Comparison of ENCODE assay signal across 1 cellular context in the genomic region with DNA sequence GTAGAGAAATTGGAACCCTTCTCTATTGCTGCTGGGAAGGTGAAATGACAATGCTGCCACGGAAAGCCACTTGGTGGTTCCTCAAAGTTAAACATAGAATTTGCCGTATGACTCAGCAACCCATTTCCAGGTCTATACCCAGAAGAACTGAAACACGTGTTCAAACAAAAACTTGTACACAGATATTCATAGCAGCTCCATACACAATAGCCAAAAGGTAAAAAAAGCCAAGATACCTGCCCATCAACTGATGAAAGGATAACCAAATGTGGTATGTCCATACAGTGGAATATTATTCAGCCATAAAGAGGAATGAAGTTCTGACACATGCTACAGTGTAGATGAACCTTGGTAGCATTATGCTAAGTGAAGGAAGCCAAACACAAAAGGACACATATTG.
TF ChIP-seq lines count a peak whose summit lies in the region.

No MANE protein-coding gene starts in this region.

TF ChIP-seq in SK-N-SH, 30 proteins besides CTCF, POLR2A, EP300 and RAD21 (continued from another document):
- TF ChIP-seq, protein P1, sequence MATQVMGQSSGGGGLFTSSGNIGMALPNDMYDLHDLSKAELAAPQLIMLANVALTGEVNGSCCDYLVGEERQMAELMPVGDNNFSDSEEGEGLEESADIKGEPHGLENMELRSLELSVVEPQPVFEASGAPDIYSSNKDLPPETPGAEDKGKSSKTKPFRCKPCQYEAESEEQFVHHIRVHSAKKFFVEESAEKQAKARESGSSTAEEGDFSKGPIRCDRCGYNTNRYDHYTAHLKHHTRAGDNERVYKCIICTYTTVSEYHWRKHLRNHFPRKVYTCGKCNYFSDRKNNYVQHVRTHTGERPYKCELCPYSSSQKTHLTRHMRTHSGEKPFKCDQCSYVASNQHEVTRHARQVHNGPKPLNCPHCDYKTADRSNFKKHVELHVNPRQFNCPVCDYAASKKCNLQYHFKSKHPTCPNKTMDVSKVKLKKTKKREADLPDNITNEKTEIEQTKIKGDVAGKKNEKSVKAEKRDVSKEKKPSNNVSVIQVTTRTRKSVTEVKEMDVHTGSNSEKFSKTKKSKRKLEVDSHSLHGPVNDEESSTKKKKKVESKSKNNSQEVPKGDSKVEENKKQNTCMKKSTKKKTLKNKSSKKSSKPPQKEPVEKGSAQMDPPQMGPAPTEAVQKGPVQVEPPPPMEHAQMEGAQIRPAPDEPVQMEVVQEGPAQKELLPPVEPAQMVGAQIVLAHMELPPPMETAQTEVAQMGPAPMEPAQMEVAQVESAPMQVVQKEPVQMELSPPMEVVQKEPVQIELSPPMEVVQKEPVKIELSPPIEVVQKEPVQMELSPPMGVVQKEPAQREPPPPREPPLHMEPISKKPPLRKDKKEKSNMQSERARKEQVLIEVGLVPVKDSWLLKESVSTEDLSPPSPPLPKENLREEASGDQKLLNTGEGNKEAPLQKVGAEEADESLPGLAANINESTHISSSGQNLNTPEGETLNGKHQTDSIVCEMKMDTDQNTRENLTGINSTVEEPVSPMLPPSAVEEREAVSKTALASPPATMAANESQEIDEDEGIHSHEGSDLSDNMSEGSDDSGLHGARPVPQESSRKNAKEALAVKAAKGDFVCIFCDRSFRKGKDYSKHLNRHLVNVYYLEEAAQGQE (IDR thresholded peaks at IDR 0.05; ENCODE audit: low read depth, low read length), result no peak
- TF ChIP-seq EZH2phosphoT487 (IDR thresholded peaks at IDR 0.05; ENCODE audit: borderline replicate concordance, low read depth) (no peak), YY1 (IDR thresholded peaks at IDR 0.05; ENCODE audit: low read depth) (no peak), TEAD4 (IDR thresholded peaks at IDR 0.05; ENCODE audit: borderline replicate concordance, insufficient read depth) (no peak), RXRA (IDR thresholded peaks at IDR 0.05; ENCODE audit: borderline replicate concordance, low read depth) (no peak), TCF12 (IDR thresholded peaks at IDR 0.05) (no peak), SIN3A (IDR thresholded peaks at IDR 0.05; ENCODE audit: borderline replicate concordance, low read depth, low read length) (no peak), GATA2 (CRISPR knock-in tag; IDR thresholded peaks at IDR 0.05) (no peak), TAF1 (IDR thresholded peaks at IDR 0.05; ENCODE audit: borderline replicate concordance, low read depth, low read length) (no peak), CHD2 (IDR thresholded peaks at IDR 0.05; ENCODE audit: low read length, partially characterized antibody) (no peak), FOXM1 (IDR thresholded peaks at IDR 0.05; ENCODE audit: low read depth) (no peak), JUND (IDR thresholded peaks at IDR 0.05) (no peak), SMC3 (IDR thresholded peaks at IDR 0.05; ENCODE audit: low read depth, low read length) (no peak)
- TF ChIP-seq, protein P2, sequence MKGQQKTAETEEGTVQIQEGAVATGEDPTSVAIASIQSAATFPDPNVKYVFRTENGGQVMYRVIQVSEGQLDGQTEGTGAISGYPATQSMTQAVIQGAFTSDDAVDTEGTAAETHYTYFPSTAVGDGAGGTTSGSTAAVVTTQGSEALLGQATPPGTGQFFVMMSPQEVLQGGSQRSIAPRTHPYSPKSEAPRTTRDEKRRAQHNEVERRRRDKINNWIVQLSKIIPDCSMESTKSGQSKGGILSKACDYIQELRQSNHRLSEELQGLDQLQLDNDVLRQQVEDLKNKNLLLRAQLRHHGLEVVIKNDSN (IDR thresholded peaks at IDR 0.05; ENCODE audit: borderline replicate concordance, low read depth), result no peak
- TF ChIP-seq, protein P3, sequence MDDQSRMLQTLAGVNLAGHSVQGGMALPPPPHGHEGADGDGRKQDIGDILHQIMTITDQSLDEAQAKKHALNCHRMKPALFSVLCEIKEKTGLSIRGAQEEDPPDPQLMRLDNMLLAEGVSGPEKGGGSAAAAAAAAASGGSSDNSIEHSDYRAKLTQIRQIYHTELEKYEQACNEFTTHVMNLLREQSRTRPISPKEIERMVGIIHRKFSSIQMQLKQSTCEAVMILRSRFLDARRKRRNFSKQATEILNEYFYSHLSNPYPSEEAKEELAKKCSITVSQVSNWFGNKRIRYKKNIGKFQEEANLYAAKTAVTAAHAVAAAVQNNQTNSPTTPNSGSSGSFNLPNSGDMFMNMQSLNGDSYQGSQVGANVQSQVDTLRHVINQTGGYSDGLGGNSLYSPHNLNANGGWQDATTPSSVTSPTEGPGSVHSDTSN (IDR thresholded peaks at IDR 0.05), result no peak
- TF ChIP-seq, protein P4, sequence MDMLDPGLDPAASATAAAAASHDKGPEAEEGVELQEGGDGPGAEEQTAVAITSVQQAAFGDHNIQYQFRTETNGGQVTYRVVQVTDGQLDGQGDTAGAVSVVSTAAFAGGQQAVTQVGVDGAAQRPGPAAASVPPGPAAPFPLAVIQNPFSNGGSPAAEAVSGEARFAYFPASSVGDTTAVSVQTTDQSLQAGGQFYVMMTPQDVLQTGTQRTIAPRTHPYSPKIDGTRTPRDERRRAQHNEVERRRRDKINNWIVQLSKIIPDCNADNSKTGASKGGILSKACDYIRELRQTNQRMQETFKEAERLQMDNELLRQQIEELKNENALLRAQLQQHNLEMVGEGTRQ (IDR thresholded peaks at IDR 0.05; ENCODE audit: borderline replicate concordance, low read depth, low read length), result no peak
